ENCODE assay signal across 1 cellular context in the genomic region with DNA sequence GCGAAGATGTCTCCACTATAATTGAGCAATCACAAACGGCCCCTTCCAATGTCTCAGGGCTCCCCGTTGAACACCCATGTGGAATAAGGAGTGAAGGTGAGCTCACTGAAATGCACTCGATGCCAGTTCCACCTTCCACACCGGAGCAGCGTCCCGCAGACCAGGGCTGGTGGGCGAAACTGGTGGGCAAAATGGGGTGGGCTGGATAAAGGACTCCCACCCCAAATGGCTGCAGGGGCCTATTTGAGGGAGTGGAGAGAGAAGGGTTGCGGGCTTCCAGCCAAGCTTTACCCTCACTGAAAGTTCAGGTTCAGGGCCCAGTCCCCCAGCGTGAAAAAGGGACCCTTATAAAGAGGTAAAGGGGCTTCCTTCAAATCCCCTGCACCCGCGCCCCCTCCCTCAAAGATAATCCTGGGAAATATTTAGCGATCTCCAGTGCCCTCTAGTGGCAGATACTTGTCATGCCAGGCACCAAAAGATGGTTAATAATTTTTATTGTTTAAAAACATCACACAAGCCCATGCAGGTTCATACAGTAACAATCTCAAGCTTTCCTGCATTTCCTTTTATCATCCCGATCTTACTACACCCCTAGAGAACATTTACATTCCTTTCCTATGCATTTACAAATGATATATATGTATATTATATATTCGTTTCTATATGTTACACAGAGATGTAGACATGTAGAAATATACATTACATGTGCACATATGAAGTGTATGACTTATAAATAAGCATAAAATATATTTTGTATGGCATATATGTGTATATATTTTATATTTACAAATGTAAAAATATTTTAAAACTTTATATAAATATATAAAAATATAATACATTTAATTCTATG.
TF ChIP-seq lines count a peak whose summit lies in the region.

No MANE protein-coding gene starts in this region.

TF ChIP-seq in GM23338, 12 proteins besides CTCF, POLR2A, EP300 and RAD21 (continued from another document):
- TF ChIP-seq, protein P1, sequence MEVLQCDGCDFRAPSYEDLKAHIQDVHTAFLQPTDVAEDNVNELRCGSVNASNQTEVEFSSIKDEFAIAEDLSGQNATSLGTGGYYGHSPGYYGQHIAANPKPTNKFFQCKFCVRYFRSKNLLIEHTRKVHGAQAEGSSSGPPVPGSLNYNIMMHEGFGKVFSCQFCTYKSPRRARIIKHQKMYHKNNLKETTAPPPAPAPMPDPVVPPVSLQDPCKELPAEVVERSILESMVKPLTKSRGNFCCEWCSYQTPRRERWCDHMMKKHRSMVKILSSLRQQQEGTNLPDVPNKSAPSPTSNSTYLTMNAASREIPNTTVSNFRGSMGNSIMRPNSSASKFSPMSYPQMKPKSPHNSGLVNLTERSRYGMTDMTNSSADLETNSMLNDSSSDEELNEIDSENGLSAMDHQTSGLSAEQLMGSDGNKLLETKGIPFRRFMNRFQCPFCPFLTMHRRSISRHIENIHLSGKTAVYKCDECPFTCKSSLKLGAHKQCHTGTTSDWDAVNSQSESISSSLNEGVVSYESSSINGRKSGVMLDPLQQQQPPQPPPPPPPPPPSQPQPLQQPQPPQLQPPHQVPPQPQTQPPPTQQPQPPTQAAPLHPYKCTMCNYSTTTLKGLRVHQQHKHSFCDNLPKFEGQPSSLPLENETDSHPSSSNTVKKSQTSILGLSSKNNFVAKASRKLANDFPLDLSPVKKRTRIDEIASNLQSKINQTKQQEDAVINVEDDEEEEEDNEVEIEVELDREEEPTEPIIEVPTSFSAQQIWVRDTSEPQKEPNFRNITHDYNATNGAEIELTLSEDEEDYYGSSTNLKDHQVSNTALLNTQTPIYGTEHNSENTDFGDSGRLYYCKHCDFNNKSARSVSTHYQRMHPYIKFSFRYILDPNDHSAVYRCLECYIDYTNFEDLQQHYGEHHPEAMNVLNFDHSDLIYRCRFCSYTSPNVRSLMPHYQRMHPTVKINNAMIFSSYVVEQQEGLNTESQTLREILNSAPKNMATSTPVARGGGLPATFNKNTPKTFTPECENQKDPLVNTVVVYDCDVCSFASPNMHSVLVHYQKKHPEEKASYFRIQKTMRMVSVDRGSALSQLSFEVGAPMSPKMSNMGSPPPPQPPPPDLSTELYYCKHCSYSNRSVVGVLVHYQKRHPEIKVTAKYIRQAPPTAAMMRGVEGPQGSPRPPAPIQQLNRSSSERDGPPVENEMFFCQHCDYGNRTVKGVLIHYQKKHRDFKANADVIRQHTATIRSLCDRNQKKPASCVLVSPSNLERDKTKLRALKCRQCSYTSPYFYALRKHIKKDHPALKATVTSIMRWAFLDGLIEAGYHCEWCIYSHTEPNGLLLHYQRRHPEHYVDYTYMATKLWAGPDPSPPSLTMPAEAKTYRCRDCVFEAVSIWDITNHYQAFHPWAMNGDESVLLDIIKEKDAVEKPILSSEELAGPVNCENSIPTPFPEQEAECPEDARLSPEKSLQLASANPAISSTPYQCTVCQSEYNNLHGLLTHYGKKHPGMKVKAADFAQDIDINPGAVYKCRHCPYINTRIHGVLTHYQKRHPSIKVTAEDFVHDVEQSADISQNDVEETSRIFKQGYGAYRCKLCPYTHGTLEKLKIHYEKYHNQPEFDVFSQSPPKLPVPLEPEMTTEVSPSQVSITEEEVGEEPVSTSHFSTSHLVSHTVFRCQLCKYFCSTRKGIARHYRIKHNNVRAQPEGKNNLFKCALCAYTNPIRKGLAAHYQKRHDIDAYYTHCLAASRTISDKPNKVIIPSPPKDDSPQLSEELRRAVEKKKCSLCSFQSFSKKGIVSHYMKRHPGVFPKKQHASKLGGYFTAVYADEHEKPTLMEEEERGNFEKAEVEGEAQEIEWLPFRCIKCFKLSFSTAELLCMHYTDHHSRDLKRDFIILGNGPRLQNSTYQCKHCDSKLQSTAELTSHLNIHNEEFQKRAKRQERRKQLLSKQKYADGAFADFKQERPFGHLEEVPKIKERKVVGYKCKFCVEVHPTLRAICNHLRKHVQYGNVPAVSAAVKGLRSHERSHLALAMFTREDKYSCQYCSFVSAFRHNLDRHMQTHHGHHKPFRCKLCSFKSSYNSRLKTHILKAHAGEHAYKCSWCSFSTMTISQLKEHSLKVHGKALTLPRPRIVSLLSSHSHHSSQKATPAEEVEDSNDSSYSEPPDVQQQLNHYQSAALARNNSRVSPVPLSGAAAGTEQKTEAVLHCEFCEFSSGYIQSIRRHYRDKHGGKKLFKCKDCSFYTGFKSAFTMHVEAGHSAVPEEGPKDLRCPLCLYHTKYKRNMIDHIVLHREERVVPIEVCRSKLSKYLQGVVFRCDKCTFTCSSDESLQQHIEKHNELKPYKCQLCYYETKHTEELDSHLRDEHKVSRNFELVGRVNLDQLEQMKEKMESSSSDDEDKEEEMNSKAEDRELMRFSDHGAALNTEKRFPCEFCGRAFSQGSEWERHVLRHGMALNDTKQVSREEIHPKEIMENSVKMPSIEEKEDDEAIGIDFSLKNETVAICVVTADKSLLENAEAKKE (CRISPR knock-in tag; IDR thresholded peaks at IDR 0.05), result no peak
- TF ChIP-seq EZH2 (IDR thresholded peaks at IDR 0.05; ENCODE audit: low read depth, unreplicated experiment), result no peak
- no peak for TF ChIP-seq POLR2AphosphoS5 (IDR thresholded peaks at IDR 0.05; ENCODE audit: low read depth)
- TF ChIP-seq JUNB (IDR thresholded peaks at IDR 0.05; ENCODE audit: unreplicated experiment), result no peak
- no peak for TF ChIP-seq NANOG (IDR thresholded peaks at IDR 0.05; ENCODE audit: borderline replicate concordance)
- TF ChIP-seq, protein P2, sequence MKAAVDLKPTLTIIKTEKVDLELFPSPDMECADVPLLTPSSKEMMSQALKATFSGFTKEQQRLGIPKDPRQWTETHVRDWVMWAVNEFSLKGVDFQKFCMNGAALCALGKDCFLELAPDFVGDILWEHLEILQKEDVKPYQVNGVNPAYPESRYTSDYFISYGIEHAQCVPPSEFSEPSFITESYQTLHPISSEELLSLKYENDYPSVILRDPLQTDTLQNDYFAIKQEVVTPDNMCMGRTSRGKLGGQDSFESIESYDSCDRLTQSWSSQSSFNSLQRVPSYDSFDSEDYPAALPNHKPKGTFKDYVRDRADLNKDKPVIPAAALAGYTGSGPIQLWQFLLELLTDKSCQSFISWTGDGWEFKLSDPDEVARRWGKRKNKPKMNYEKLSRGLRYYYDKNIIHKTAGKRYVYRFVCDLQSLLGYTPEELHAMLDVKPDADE (IDR thresholded peaks at IDR 0.05), result no peak
- TF ChIP-seq EZH2phosphoT487 (IDR thresholded peaks at IDR 0.05; ENCODE audit: unreplicated experiment), result no peak
- TF ChIP-seq ZNF331 (CRISPR knock-in tag; IDR thresholded peaks at IDR 0.05; ENCODE audit: low read depth), result no peak
- TF ChIP-seq CREB1 (CRISPR knock-in tag; IDR thresholded peaks at IDR 0.05; ENCODE audit: low read depth), result no peak
TF ChIP-seq in GM23338: peak in this region for 0.
